Comparison of ENCODE assay signal across 7 cellular contexts in the genomic region with DNA sequence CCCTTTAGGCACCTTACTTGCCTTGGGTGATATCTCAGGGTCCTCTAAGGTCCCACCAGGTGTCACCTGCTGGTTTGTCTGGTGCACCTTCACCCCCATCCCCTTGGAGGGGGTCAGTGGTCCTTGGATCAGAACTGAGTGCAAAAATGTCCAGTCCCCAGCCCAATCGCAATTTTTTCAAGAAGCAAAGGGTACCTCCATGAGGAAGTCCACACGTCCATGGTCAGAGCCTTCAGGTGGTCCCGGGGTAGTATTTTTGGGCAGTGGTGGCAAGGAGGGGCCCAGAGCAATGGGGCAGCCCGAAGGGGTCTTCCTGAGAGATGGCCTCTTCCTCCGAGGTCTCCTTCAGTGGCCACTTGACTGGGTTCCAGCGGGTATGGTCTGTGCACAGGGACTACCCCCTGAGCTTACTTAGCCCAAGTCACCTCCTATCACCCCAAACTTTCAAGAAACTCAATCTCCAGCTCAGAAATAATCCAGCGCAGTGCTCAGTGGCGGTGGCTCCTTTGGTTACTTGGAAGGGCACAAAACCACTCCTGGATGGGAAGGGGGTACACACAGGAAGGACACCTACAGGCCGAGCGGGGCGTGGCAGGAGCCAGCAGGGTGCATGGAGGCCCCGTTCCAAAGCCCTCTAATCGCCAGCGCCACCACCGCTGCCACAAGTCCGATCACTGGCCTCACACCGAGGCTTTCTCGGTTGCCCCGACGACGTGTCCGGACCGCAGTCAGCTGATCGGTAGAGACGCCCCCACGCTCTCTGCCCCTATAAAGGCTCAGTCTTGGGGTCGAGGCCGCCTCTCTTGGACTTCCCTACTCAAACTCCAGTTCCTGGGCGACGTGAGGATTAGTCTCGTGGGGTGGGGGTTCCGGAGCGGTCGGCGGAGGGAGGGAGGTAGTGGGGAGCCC. TPM values are rescaled to one million over a fixed set of nuclear protein-coding genes. Genes with fewer than 3 reads are reported as not detected.
DNase-seq lines count a peak whose midpoint lies in the region; ATAC-seq, FAIRE-seq and TF ChIP-seq lines count a peak whose summit lies in the region.

No MANE protein-coding gene starts in this region.

- H3K4me3 ChIP-seq in mucosa of stomach (ENCODE audit: low read length) (no peak overlapping the region), tibial nerve (peak overlapping the region; percentile 2 to 45 (median 26))

- H3K27ac Mint-ChIP-seq in activated CD4-positive, alpha-beta memory T cell treated with anti-CD3 and anti-CD28 coated beads, Interleukin-2, amount 10 ng/mL, durations not matched to agents 7 days and 5 days = peak overlapping the region; percentile 32
- peak overlapping the region; percentile 59 for H3K27ac Mint-ChIP-seq in endothelial cell (ENCODE audit: unreplicated experiment)

- DNase-seq in GM12891 (ENCODE audit: insufficient read length, low spot score) (no peak), NCI-H146 (lab: John Stamatoyannopoulos, UW) (peak; percentile 75), endothelial cell (ENCODE audit: low spot score) (peak; percentile 64), tibial nerve (ENCODE audit: low spot score in 2 of 2) (peak; percentile 50 to 55)
- peak; percentile 54 for DNase-seq in activated CD4-positive, alpha-beta memory T cell treated with anti-CD3 and anti-CD28 coated beads, Interleukin-2, amount 10 ng/mL, durations not matched to agents 7 days and 5 days

- peak in 1 of 2 donors; percentile 29 for TF ChIP-seq EP300 in tibial nerve (IDR thresholded peaks at IDR 0.05)

- H3K36me3 ChIP-seq in mucosa of stomach (ENCODE audit: control insufficient read depth, insufficient read depth, low read length) (no peaks in the 10 kb centered on the region), tibial nerve (peaks cover 0 to 52% (median 4%) of the 10 kb centered on the region in 3 donors)

- CTCF ChIA-PET in activated CD4-positive, alpha-beta memory T cell treated with anti-CD3 and anti-CD28 coated beads, Interleukin-2, amount 10 ng/mL, durations not matched to agents 7 days and 5 days (lab: Charles Lee) = interaction anchor here (0.7 to 1.6 kb wide), 4 partner anchors 9 to 137 kb away, joined by 3 to 8 read pairs (median 4); a partner anchor contains a TSS

- peak; percentile 8; the same call in 1 of the 2 replicates for TF ChIP-seq POLR2A in GM12891 (IDR thresholded peaks at IDR 0.05; ENCODE audit: low read depth, low read length)
- TF ChIP-seq POLR2A in tibial nerve (IDR thresholded peaks at IDR 0.05) = no peak

- H3K4me1 ChIP-seq in mucosa of stomach (ENCODE audit: control insufficient read depth, insufficient read depth, low read length) (peaks cover 34% of the 10 kb centered on the region), tibial nerve (peaks cover 0 to 60% (median 20%) of the 10 kb centered on the region in 4 donors)

- H3K27me3 Mint-ChIP-seq in activated CD4-positive, alpha-beta memory T cell treated with anti-CD3 and anti-CD28 coated beads, Interleukin-2, amount 10 ng/mL, durations not matched to agents 7 days and 5 days = no peaks in the 10 kb centered on the region
- H3K27me3 Mint-ChIP-seq in endothelial cell (ENCODE audit: unreplicated experiment) = peaks cover 18% of the 10 kb centered on the region

- H3K9me3 ChIP-seq in mucosa of stomach (ENCODE audit: control insufficient read depth, low read length) (no peaks in the 10 kb centered on the region), tibial nerve (no peaks in the 10 kb centered on the region)

- peaks cover 9% of the 10 kb centered on the region for H3K36me3 Mint-ChIP-seq in activated CD4-positive, alpha-beta memory T cell treated with anti-CD3 and anti-CD28 coated beads, Interleukin-2, amount 10 ng/mL, durations not matched to agents 7 days and 5 days (ENCODE audit: low read depth)
- H3K36me3 Mint-ChIP-seq in endothelial cell (ENCODE audit: low read depth, unreplicated experiment) = peaks cover 11% of the 10 kb centered on the region

- peak overlapping the region in 3 of 4 donors; percentile 44 to 73 (median 70) for H3K27ac ChIP-seq in tibial nerve

- H3K4me1 Mint-ChIP-seq in activated CD4-positive, alpha-beta memory T cell treated with anti-CD3 and anti-CD28 coated beads, Interleukin-2, amount 10 ng/mL, durations not matched to agents 7 days and 5 days = peaks cover 45% of the 10 kb centered on the region
- H3K4me1 Mint-ChIP-seq in endothelial cell (ENCODE audit: unreplicated experiment) = peaks cover 15% of the 10 kb centered on the region

- peak overlapping the region; percentile 34 for H3K9ac ChIP-seq in mucosa of stomach (ENCODE audit: low read length)

- TF ChIP-seq CTCF in endothelial cell (IDR thresholded peaks at IDR 0.05; ENCODE audit: unreplicated experiment) (peak; percentile 51), tibial nerve (IDR thresholded peaks at IDR 0.05) (peak in 4 of 5 experiments; percentile 30 to 49 (median 41))

- POLR2A ChIA-PET in activated CD4-positive, alpha-beta memory T cell treated with anti-CD3 and anti-CD28 coated beads, Interleukin-2, amount 10 ng/mL, durations not matched to agents 7 days and 5 days (lab: Charles Lee) = interaction anchor here (1.0 to 1.8 kb wide), 6 partner anchors 14 to 111 kb away, joined by 3 to 10 read pairs (median 5); a partner anchor contains a TSS

- 29 to 32% methylated on average over 15 to 24 of the region's 35 CpGs for WGBS in tibial nerve, 2 donors

- peaks cover 6% of the 10 kb centered on the region for H3K27me3 ChIP-seq in mucosa of stomach (ENCODE audit: control insufficient read depth, insufficient read depth, low read length)
- peaks cover 0 to 4% of the 10 kb centered on the region in 2 donors for H3K27me3 ChIP-seq in tibial nerve

- FAIRE-seq in GM12891 (lab: Jason Lieb, UNC) = no peak

- no peaks in the 10 kb centered on the region for H3K9me3 Mint-ChIP-seq in activated CD4-positive, alpha-beta memory T cell treated with anti-CD3 and anti-CD28 coated beads, Interleukin-2, amount 10 ng/mL, durations not matched to agents 7 days and 5 days
- no peaks in the 10 kb centered on the region for H3K9me3 Mint-ChIP-seq in endothelial cell (ENCODE audit: unreplicated experiment)

- H3K4me3 Mint-ChIP-seq in activated CD4-positive, alpha-beta memory T cell treated with anti-CD3 and anti-CD28 coated beads, Interleukin-2, amount 10 ng/mL, durations not matched to agents 7 days and 5 days = peak overlapping the region; percentile 21
- H3K4me3 Mint-ChIP-seq in endothelial cell (ENCODE audit: unreplicated experiment) = peak overlapping the region; percentile 73

- ATAC-seq in HG03432 (IDR thresholded peaks at IDR 0.05; ENCODE audit: unreplicated experiment) = no peak

TF ChIP-seq in GM12891, 5 proteins besides CTCF, POLR2A, EP300 and RAD21:
- TF ChIP-seq POLR2AphosphoS5 (IDR thresholded peaks at IDR 0.05; ENCODE audit: low read depth, low read length) (no peak), SPI1 (IDR thresholded peaks at IDR 0.05; ENCODE audit: low read depth, low read length) (no peak), POU2F2 (IDR thresholded peaks at IDR 0.05; ENCODE audit: low read depth, low read length) (no peak)

RNA-seq across cellular contexts. Expression of a gene that starts 4.5 kb away (rescaled TPM):
- polyA plus RNA-seq in GM12891 (2012; ENCODE audit: low read depth, missing spikeins) = 7.0 TPM
- 10 to 100 TPM; 29.1 to 30.0 TPM for total RNA-seq in activated CD4-positive, alpha-beta memory T cell treated with anti-CD3 and anti-CD28 coated beads, Interleukin-2, amount 10 ng/mL, durations not matched to agents 7 days and 5 days
- total RNA-seq in endothelial cell (ENCODE audit: unreplicated experiment) (2.6 TPM), tibial nerve (1 to 10 TPM; 2.4 to 8.4 (median 4.6) TPM)

RNA-seq across cellular contexts. Expression of a gene that starts 16.7 kb away (rescaled TPM):
- polyA plus RNA-seq in GM12891 (2012; ENCODE audit: low read depth, missing spikeins) = 34.5 TPM
- 100 to 1,000 TPM; 199 to 204 TPM for total RNA-seq in activated CD4-positive, alpha-beta memory T cell treated with anti-CD3 and anti-CD28 coated beads, Interleukin-2, amount 10 ng/mL, durations not matched to agents 7 days and 5 days
- total RNA-seq in endothelial cell (ENCODE audit: unreplicated experiment) (89.7 TPM), tibial nerve (100 to 1,000 TPM; 135 to 174 (median 170) TPM)

RNA-seq across cellular contexts. Expression of a gene that starts 16.9 kb away (rescaled TPM):
- polyA plus RNA-seq in GM12891 (2012; ENCODE audit: low read depth, missing spikeins) = 0.45 TPM
- total RNA-seq in activated CD4-positive, alpha-beta memory T cell treated with anti-CD3 and anti-CD28 coated beads, Interleukin-2, amount 10 ng/mL, durations not matched to agents 7 days and 5 days = 1 to 10 TPM; 1.8 to 2.7 TPM
- total RNA-seq in endothelial cell (ENCODE audit: unreplicated experiment) (1.3 TPM), tibial nerve (1 to 10 TPM in 1 of 4 donors, under 1 TPM in 2, not detected in 1; 0.30 to 2.2 (median 0.84) TPM)

RNA-seq across cellular contexts. Expression of a gene that starts 30.2 kb away (rescaled TPM):
- polyA plus RNA-seq in GM12891 (2012; ENCODE audit: low read depth, missing spikeins) = 40.0 TPM
- 10 to 100 TPM; 53.9 to 59.8 TPM for total RNA-seq in activated CD4-positive, alpha-beta memory T cell treated with anti-CD3 and anti-CD28 coated beads, Interleukin-2, amount 10 ng/mL, durations not matched to agents 7 days and 5 days
- 48.6 TPM for total RNA-seq in endothelial cell (ENCODE audit: unreplicated experiment)
- 10 to 100 TPM; 17.1 to 54.6 (median 35.0) TPM for total RNA-seq in tibial nerve

RNA-seq across cellular contexts. Expression of a gene that starts 33.0 kb away (rescaled TPM):
- polyA plus RNA-seq in GM12891 (2012; ENCODE audit: low read depth, missing spikeins) = 0.99 TPM
- total RNA-seq in activated CD4-positive, alpha-beta memory T cell treated with anti-CD3 and anti-CD28 coated beads, Interleukin-2, amount 10 ng/mL, durations not matched to agents 7 days and 5 days = 10 to 100 TPM; 16.0 to 18.7 TPM
- total RNA-seq in endothelial cell (ENCODE audit: unreplicated experiment) (4.4 TPM), tibial nerve (100 to 1,000 TPM in 3 of 4 donors, 10 to 100 TPM in 1; 55.9 to 155 (median 125) TPM)
